22 cellular contexts compared by ENCODE assay signal in the genomic region with DNA sequence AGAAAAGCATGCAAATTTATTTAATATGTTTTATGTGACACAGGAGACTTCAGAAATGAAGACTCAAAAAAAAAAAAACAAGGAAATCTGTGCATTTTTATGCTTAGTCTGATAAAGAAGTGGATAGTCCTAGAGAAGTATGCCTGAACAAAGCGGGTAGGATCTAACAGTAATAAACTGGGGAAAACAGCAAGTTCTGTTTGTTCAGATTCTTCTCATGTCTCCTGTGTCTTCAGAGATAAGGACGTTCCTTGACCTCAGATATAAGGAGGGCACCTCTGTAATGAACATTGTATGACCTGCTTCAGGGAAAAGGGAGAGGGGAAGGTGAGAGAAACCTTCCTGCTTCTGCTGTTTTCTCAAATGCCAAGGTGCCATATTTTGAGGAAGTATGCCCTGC.
"Had no signal": no experiment of that assay in that cellular context is flagged by ENCODE, and none has a peak within 500 bp of the region (broad histone marks: within the 10 kb centered on the region; RNA-seq: fewer than 3 reads in every experiment).

No MANE protein-coding gene starts in this region.

- DNase-seq: KBM-7, MV-4-11, NCI-H1092, NCI-H1105 treated with DMSO at 0.1 percent for 48 hours, NCI-H1417 treated with DMSO at 0.1 percent for 48 hours, NCI-H146, NCI-H1694 treated with DMSO at 0.1 percent for 48 hours, NCI-H2029, NCI-H2081 treated with DMSO at 0.1 percent for 48 hours, NCI-H2171, NCI-H226, NCI-H446, NCI-H510A, NCI-H524 treated with DMSO at 0.1 percent for 48 hours, NCI-H69, NCI-H774, OCI-M1, PC-9, Peyer's patch, SHP77 treated with DMSO at 0.1 percent for 48 hours, SJCRH30 had no signal

- H3K9me3 Mint-ChIP-seq: IgD-negative memory B cell had no signal

- H3K27ac Mint-ChIP-seq: IgD-negative memory B cell had no signal

- H3K27me3 ChIP-seq: Peyer's patch, SJCRH30 had no signal

- H3K27ac ChIP-seq: PC-9, Peyer's patch, SJCRH30 had no signal

- H2AFZ ChIP-seq: PC-9 had no signal

- H3K27me3 Mint-ChIP-seq: IgD-negative memory B cell had no signal

- H3K36me3 Mint-ChIP-seq: IgD-negative memory B cell had no signal

- H3K9me3 ChIP-seq: Peyer's patch, SJCRH30 had no signal

- H3K4me2 ChIP-seq: PC-9 had no signal

- H3K4me3 ChIP-seq: PC-9, Peyer's patch, SJCRH30 had no signal

- H3K36me3 ChIP-seq: Peyer's patch, SJCRH30 had no signal
